ENCODE assay signal across 9 cellular contexts in the genomic region with DNA sequence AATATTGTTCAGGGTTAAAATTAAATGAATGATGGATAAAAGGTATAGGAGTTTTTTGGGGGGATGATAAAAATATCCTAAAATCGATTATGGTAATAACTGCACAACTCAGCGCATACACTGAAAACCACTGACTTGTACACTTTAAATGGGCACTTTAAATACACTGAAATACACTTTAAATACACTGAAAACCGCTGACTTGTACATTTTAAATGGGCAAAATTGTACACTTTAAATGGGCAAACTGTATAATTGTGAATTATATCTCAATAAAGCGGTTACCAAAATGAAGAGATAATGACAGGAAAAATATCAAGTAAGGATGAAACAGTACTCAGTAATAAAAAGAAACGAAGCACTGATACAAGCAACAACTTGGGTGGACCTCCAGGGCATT. TPM values are rescaled to one million over a fixed set of nuclear protein-coding genes. Genes with fewer than 3 reads are reported as not detected.
DNase-seq lines count a peak whose midpoint lies in the region; ATAC-seq and TF ChIP-seq lines count a peak whose summit lies in the region.
"Had no signal": no experiment of that assay in that cellular context is flagged by ENCODE, and none has a peak within 500 bp of the region (broad histone marks: within the 10 kb centered on the region; RNA-seq: fewer than 3 reads in every experiment).

No MANE protein-coding gene starts in this region.

- H3K4me1 Mint-ChIP-seq in CD8-positive, alpha-beta memory T cell = peaks cover 19 to 26% (median 26%) of the 10 kb centered on the region in 3 donors
- peaks cover 26% of the 10 kb centered on the region for H3K4me1 Mint-ChIP-seq in activated naive CD8-positive, alpha-beta T cell treated with anti-CD3 and anti-CD28 coated beads, Interleukin-2, amount 50 U/mL, for 24 hours
- peaks cover 17 to 33% of the 10 kb centered on the region in 2 donors for H3K4me1 Mint-ChIP-seq in natural killer cell

- no peaks in the 10 kb centered on the region for H3K9me3 Mint-ChIP-seq in CD8-positive, alpha-beta memory T cell
- H3K9me3 Mint-ChIP-seq in activated naive CD8-positive, alpha-beta T cell treated with anti-CD3 and anti-CD28 coated beads, Interleukin-2, amount 50 U/mL, for 24 hours = no peaks in the 10 kb centered on the region
- H3K9me3 Mint-ChIP-seq in natural killer cell = no peaks in the 10 kb centered on the region

- no peaks in the 10 kb centered on the region for H4K20me1 ChIP-seq in KMS-11 (ENCODE audit: insufficient read depth)

- H3K4me3 Mint-ChIP-seq in CD8-positive, alpha-beta memory T cell = peak overlapping the region; percentile 89 to 99 (median 96)
- no peak overlapping the region for H3K4me3 Mint-ChIP-seq in activated naive CD8-positive, alpha-beta T cell treated with anti-CD3 and anti-CD28 coated beads, Interleukin-2, amount 50 U/mL, for 24 hours
- peak overlapping the region; percentile 92 for H3K4me3 Mint-ChIP-seq in natural killer cell

- no peak overlapping the region for H3K9ac ChIP-seq in KMS-11

- CTCF ChIA-PET in CD8-positive, alpha-beta memory T cell (lab: Charles Lee) = interaction anchor here (1.8 kb wide), 1 partner anchor 14 kb away, joined by 6 read pairs; no protein-coding TSS in a partner anchor

- no peaks in the 10 kb centered on the region for H3K27me3 Mint-ChIP-seq in CD8-positive, alpha-beta memory T cell
- no peaks in the 10 kb centered on the region for H3K27me3 Mint-ChIP-seq in activated naive CD8-positive, alpha-beta T cell treated with anti-CD3 and anti-CD28 coated beads, Interleukin-2, amount 50 U/mL, for 24 hours
- H3K27me3 Mint-ChIP-seq in natural killer cell (ENCODE audit: low read depth in 2 of 2) = no peaks in the 10 kb centered on the region

- no peaks in the 10 kb centered on the region for H3K9me3 ChIP-seq in CD8-positive, alpha-beta memory T cell (ENCODE audit: low read length)

- peaks cover 7% of the 10 kb centered on the region for H3K36me3 ChIP-seq in CD8-positive, alpha-beta memory T cell (ENCODE audit: insufficient read depth, low read length)
- H3K36me3 ChIP-seq in KMS-11 (ENCODE audit: insufficient read depth) = peaks cover 6% of the 10 kb centered on the region; the same call in 1 of the 2 replicates

- no peak for ATAC-seq in activated naive CD8-positive, alpha-beta T cell treated with anti-CD3 and anti-CD28 coated beads, Interleukin-2, amount 50 U/mL, for 24 hours
- ATAC-seq in natural killer cell (no peak), GM21786 (IDR thresholded peaks at IDR 0.05; ENCODE audit: unreplicated experiment) (no peak)

- intact Hi-C loops in natural killer cell (cut with micrococcal nuclease) = no loop called here

- no peaks in the 10 kb centered on the region for H3K27me3 ChIP-seq in CD8-positive, alpha-beta memory T cell (ENCODE audit: insufficient read depth, low read length, poor library complexity, severe bottlenecking)
- H3K27me3 ChIP-seq in KMS-11 (ENCODE audit: insufficient read depth, low read depth) = no peaks in the 10 kb centered on the region

- POLR2A ChIA-PET in CD8-positive, alpha-beta memory T cell (lab: Charles Lee) = interaction anchor here (0.9 to 1.3 kb wide), 4 partner anchors 34 to 195 kb away, joined by 3 to 4 read pairs (median 3); partner anchors contain the start of genes SYNGR4 and TMEM143

- H2AFZ ChIP-seq in KMS-11 (ENCODE audit: low read depth) = no peak overlapping the region

- peaks cover 3 to 32% (median 7%) of the 10 kb centered on the region in 3 donors for H3K36me3 Mint-ChIP-seq in CD8-positive, alpha-beta memory T cell
- peaks cover 30% of the 10 kb centered on the region for H3K36me3 Mint-ChIP-seq in activated naive CD8-positive, alpha-beta T cell treated with anti-CD3 and anti-CD28 coated beads, Interleukin-2, amount 50 U/mL, for 24 hours (ENCODE audit: low read depth)
- H3K36me3 Mint-ChIP-seq in natural killer cell = no peaks in the 10 kb centered on the region

- no peak overlapping the region for H3K4me3 ChIP-seq in CD8-positive, alpha-beta memory T cell (ENCODE audit: low read length)
- H3K4me3 ChIP-seq in KMS-11 (IDR thresholded peaks at IDR 0.05; ENCODE audit: insufficient read depth, low read depth, low read length) = no peak overlapping the region

- H3K79me2 ChIP-seq in KMS-11 (ENCODE audit: insufficient read depth, low read depth) = peaks cover 24% of the 10 kb centered on the region; the same call in 1 of the 2 replicates

- H3K27ac ChIP-seq in CD8-positive, alpha-beta memory T cell (ENCODE audit: low read depth, low read length) = no peak overlapping the region
- no peak overlapping the region for H3K27ac ChIP-seq in KMS-11

- peak overlapping the region; percentile 83 to 99 (median 97) for H3K27ac Mint-ChIP-seq in CD8-positive, alpha-beta memory T cell
- peak overlapping the region; percentile 43 for H3K27ac Mint-ChIP-seq in activated naive CD8-positive, alpha-beta T cell treated with anti-CD3 and anti-CD28 coated beads, Interleukin-2, amount 50 U/mL, for 24 hours
- H3K27ac Mint-ChIP-seq in natural killer cell = peak overlapping the region; percentile 91 to 98

- peaks cover 19% of the 10 kb centered on the region for H3K4me1 ChIP-seq in CD8-positive, alpha-beta memory T cell (ENCODE audit: insufficient read depth, low read length)
- H3K4me1 ChIP-seq in KMS-11 (ENCODE audit: low read depth, poor library complexity, severe bottlenecking) = peaks cover 23% of the 10 kb centered on the region

- no peak for DNase-seq in CD8-positive, alpha-beta memory T cell
- DNase-seq in activated naive CD8-positive, alpha-beta T cell treated with anti-CD3 and anti-CD28 coated beads, Interleukin-2, amount 50 U/mL, for 24 hours = no peak
- DNase-seq in natural killer cell (no peak), hypothalamus (lab: John Stamatoyannopoulos, UW) (no peak), GF-D8 (lab: John Stamatoyannopoulos, UW) (no peak), HuH-7 (ENCODE audit: low spot score) (no peak)
- DNase-seq: OCI-M1 had no signal

- H3K4me2 ChIP-seq in KMS-11 = peak overlapping the region; percentile 29; the same call in 1 of the 2 replicates

- TF ChIP-seq CTCF in KMS-11 (conservative IDR thresholded peaks at IDR 0.05; ENCODE audit: low read depth, low read length) (no peak), natural killer cell (IDR thresholded peaks at IDR 0.05) (no peak)

RNA-seq across cellular contexts. Expression of gene LIG1, which starts 1.5 kb away (rescaled TPM):
- 100 to 1,000 TPM; 129 to 135 TPM for total RNA-seq in CD8-positive, alpha-beta memory T cell
- polyA plus RNA-seq in CD8-positive, alpha-beta memory T cell = 24.1 TPM
- total RNA-seq in natural killer cell = 10 to 100 TPM; 45.4 to 65.2 (median 57.2) TPM

RNA-seq across cellular contexts. Expression of gene ZSWIM9, which starts 1.8 kb away (rescaled TPM):
- total RNA-seq in CD8-positive, alpha-beta memory T cell = 1 to 10 TPM; 6.4 to 7.4 TPM
- polyA plus RNA-seq in CD8-positive, alpha-beta memory T cell = 1.9 TPM
- total RNA-seq in natural killer cell = 1 to 10 TPM; 4.0 to 7.0 (median 5.4) TPM

RNA-seq across cellular contexts. Expression of gene PLA2G4C, which starts 58.1 kb away (rescaled TPM):
- total RNA-seq in CD8-positive, alpha-beta memory T cell = 1 to 10 TPM; 1.7 to 2.6 TPM
- not detected for polyA plus RNA-seq in CD8-positive, alpha-beta memory T cell
- 1 to 10 TPM in 2 of 3 donors, under 1 TPM in 1; 0.86 to 5.1 (median 4.6) TPM for total RNA-seq in natural killer cell

Comparison
In these comparisons a context has a peak if more than half of its experiments do, and no peak if none do; other contexts are left out.
1. H3K27ac Mint-ChIP-seq: peak in every context shown above with its lines; median percentile 97 in CD8-positive, alpha-beta memory T cell; 94 in natural killer cell; 43 in activated naive CD8-positive, alpha-beta T cell treated with anti-CD3 and anti-CD28 coated beads, Interleukin-2, amount 50 U/mL, for 24 hours.